In genomic region chr15:88705769-88706165, GRCh38 we compare ENCODE assay signal across 10 cellular contexts.
DNase-seq lines count a peak whose midpoint lies in the region; FAIRE-seq and TF ChIP-seq lines count a peak whose summit lies in the region.
"Had no signal": no experiment of that assay in that cellular context is flagged by ENCODE, and none has a peak within 500 bp of the region (broad histone marks: within the 10 kb centered on the region; RNA-seq: fewer than 3 reads in every experiment).

No MANE protein-coding gene starts in this region.

- DNase-seq in HFF-Myc (ENCODE audit: extremely low read depth, low read depth) (no peak), adipocyte (ENCODE audit: low read depth) (no peak), keratinocyte (ENCODE audit: low read depth, low spot score) (no peak), spleen (no peak), NCI-H1048 (lab: John Stamatoyannopoulos, UW) (no peak), dermis blood vessel endothelial cell (no peak), HEK293T (ENCODE audit: extremely low spot score) (no peak)
- DNase-seq in effector CD8-positive, alpha-beta T cell (lab: John Stamatoyannopoulos, UW): no peak
- DNase-seq: KG1 had no signal

- H3K27me3 ChIP-seq in adipocyte (replicated peaks; ENCODE audit: control insufficient read depth, insufficient read depth, low read length) (no peaks in the 10 kb centered on the region), keratinocyte (ENCODE audit: control insufficient read depth, extremely low read depth, insufficient read depth, low read length) (peaks cover 32% of the 10 kb centered on the region), spleen (replicated peaks in 1 of 7) (peaks cover 0 to 59% (median 3%) of the 10 kb centered on the region in 7 donors)

- no peaks in the 10 kb centered on the region for H3K9me1 ChIP-seq in keratinocyte (ENCODE audit: control insufficient read depth, extremely low read depth, insufficient read depth, low read length)

- no peaks in the 10 kb centered on the region for H3K79me2 ChIP-seq in keratinocyte (ENCODE audit: control insufficient read depth, insufficient read depth, low read length)

- H3K9ac ChIP-seq in adipocyte (ENCODE audit: low read length) (peak overlapping the region; percentile 61), keratinocyte (ENCODE audit: control insufficient read depth, extremely low read depth, insufficient read depth, low read length) (no peak overlapping the region)

- peak overlapping the region; percentile 54 for H3K4me2 ChIP-seq in keratinocyte (ENCODE audit: control insufficient read depth, extremely low read depth, insufficient read depth, low read depth, low read length)

- H3K36me3 ChIP-seq in adipocyte (ENCODE audit: control insufficient read depth, insufficient read depth, low read length, severe bottlenecking): no peaks in the 10 kb centered on the region
- H3K36me3 ChIP-seq in keratinocyte (ENCODE audit: control insufficient read depth in 2 of 2, extremely low read depth in 1 of 2, insufficient read depth in 2 of 2, low read length in 2 of 2): no peaks in the 10 kb centered on the region
- no peaks in the 10 kb centered on the region for H3K36me3 ChIP-seq in spleen

- no peak for TF ChIP-seq POLR2A in spleen (IDR thresholded peaks at IDR 0.05)

- TF ChIP-seq CTCF in HFF-Myc (IDR thresholded peaks at IDR 0.05; ENCODE audit: low read depth, low read length, missing control alignments) (no peak), keratinocyte (optimal IDR thresholded peaks at IDR 0.05 in 1 of 3, IDR thresholded peaks at IDR 0.05 in 1 of 3, conservative IDR thresholded peaks at IDR 0.05 in 1 of 3; ENCODE audit: extremely low read depth in 1 of 3, insufficient read depth in 2 of 3, low read length in 3 of 3) (no peak), spleen (IDR thresholded peaks at IDR 0.05 in 8 of 11, conservative IDR thresholded peaks at IDR 0.05 in 3 of 11) (no peak)

- WGBS in spleen, 5 donors: 81 to 89% (median 85%) methylated on average over 11 of the region's 11 CpGs

- no peaks in the 10 kb centered on the region for H3K9me3 ChIP-seq in adipocyte (ENCODE audit: control insufficient read depth, low read length)
- H3K9me3 ChIP-seq in keratinocyte (ENCODE audit: control insufficient read depth, low read depth, low read length): no peaks in the 10 kb centered on the region
- H3K9me3 ChIP-seq in spleen: no peaks in the 10 kb centered on the region

- POLR2A ChIA-PET in HEK293T (lab: Yijun Ruan, JAX): no interaction called here

- H3K4me1 ChIP-seq in adipocyte (ENCODE audit: control insufficient read depth, insufficient read depth, low read length) (peaks cover 18% of the 10 kb centered on the region), keratinocyte (ENCODE audit: control insufficient read depth, extremely low read depth, insufficient read depth, low read length) (no peaks in the 10 kb centered on the region), spleen (peaks cover 4 to 20% (median 17%) of the 10 kb centered on the region in 6 donors)

- intact Hi-C loops in spleen (cut with DNase I; ENCODE audit: low total_unique reads): no loop called here

- H3K4me3 ChIP-seq in HFF-Myc (replicated peaks; ENCODE audit: low read depth, low read length): peak overlapping the region; percentile 39
- peak overlapping the region; percentile 20 for H3K4me3 ChIP-seq in adipocyte (ENCODE audit: low read length)
- no peak overlapping the region for H3K4me3 ChIP-seq in keratinocyte (ENCODE audit: control insufficient read depth in 2 of 3, extremely low read depth in 1 of 3, insufficient read depth in 2 of 3, low read depth in 1 of 3, low read length in 3 of 3)
- peak overlapping the region in 6 of 8 donors; percentile 35 to 67 (median 40) for H3K4me3 ChIP-seq in spleen
- H3K4me3 ChIP-seq: GM12878 had no signal

- H3K27ac ChIP-seq in keratinocyte (ENCODE audit: control insufficient read depth, insufficient read depth, low read length) (no peak overlapping the region), spleen (peak overlapping the region in 2 of 8 donors; percentile 7 to 40)

- no peak for FAIRE-seq in keratinocyte (lab: Jason Lieb, UNC)
- FAIRE-seq: GM12878 had no signal

- peak overlapping the region; percentile 19 for H2AFZ ChIP-seq in keratinocyte (ENCODE audit: control insufficient read depth, low read length)

- H4K20me1 ChIP-seq in keratinocyte (ENCODE audit: control insufficient read depth, extremely low read depth, insufficient read depth, low read length): no peaks in the 10 kb centered on the region

- CTCF ChIA-PET in HEK293T (lab: Yijun Ruan, JAX): no interaction called here

- dilution Hi-C loops in keratinocyte (cut with MboI; ENCODE audit: extremely low pct_ligation_motif_present, low sequenced_read_pairs): no loop called here

TF ChIP-seq in HEK293T, 16 proteins besides CTCF, POLR2A, EP300 and RAD21:
- TF ChIP-seq FOXK2 (IDR thresholded peaks at IDR 0.05) (no peak), NFRKB (IDR thresholded peaks at IDR 0.05) (no peak), ARNT (IDR thresholded peaks at IDR 0.05) (no peak), L3MBTL2 (conservative IDR thresholded peaks at IDR 0.05) (no peak), SUZ12 (IDR thresholded peaks at IDR 0.05) (no peak), CTBP1 (IDR thresholded peaks at IDR 0.05; ENCODE audit: borderline replicate concordance) (no peak), FOXA1 (IDR thresholded peaks at IDR 0.05) (no peak), FOXM1 (IDR thresholded peaks at IDR 0.05; ENCODE audit: borderline replicate concordance) (no peak), HDGF (IDR thresholded peaks at IDR 0.05; ENCODE audit: borderline replicate concordance) (no peak), ZNF384 (IDR thresholded peaks at IDR 0.05) (no peak), LEF1 (IDR thresholded peaks at IDR 0.05; ENCODE audit: borderline replicate concordance) (no peak), ELF4 (IDR thresholded peaks at IDR 0.05) (no peak), PKNOX1 (IDR thresholded peaks at IDR 0.05) (no peak), SP1 (IDR thresholded peaks at IDR 0.05) (no peak), TARDBP (IDR thresholded peaks at IDR 0.05) (no peak), BHLHE40 (IDR thresholded peaks at IDR 0.05; ENCODE audit: borderline replicate concordance) (no peak)

Comparison
In these comparisons a context has a peak if more than half of its experiments do, and no peak if none do; other contexts are left out.
1. H3K4me3 ChIP-seq: peak in HFF-Myc (single experiment), adipocyte (single experiment) and spleen (6 of 8); none in keratinocyte (0 of 3).